ENCODE assay signal across 19 cellular contexts in the genomic region with DNA sequence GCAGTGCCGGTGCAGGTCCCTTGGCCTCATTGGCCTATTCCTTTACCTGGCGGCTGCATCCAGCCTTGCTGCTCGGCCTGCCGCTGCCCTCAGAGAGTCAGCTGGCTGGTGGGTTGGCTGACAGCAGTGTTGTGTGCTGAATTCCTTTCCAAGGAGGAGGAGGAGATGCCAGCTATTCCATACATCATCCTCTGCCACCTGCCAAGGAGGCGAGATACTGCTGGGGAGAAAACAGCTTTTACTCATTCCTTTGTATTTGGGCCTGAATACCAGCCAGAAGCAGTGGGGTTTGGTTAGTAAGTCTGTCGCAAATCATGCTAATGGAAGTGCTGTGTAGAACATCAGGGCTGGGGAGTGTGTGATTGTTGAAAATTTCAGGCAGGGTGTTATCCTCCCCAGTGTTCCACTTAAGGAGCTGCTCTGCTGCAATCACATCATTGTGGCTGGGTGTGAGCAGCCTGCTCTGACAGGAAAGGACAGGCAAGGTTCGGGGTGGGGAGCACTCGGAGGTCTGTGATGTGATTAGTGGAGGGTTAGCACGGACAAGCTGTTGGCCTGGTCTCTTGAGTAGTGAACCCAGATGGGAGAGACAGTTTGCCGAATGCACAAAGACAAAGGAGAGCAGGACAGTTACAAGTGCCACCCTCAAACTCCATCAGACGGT.
DNase-seq lines count a peak whose midpoint lies in the region; ATAC-seq, FAIRE-seq and TF ChIP-seq lines count a peak whose summit lies in the region.
"Had no signal": no experiment of that assay in that cellular context is flagged by ENCODE, and none has a peak within 500 bp of the region (broad histone marks: within the 10 kb centered on the region; RNA-seq: fewer than 3 reads in every experiment).

No MANE protein-coding gene starts in this region.

- H3K36me3 ChIP-seq in astrocyte (ENCODE audit: insufficient read depth, low read length) = no peaks in the 10 kb centered on the region
- H3K36me3 ChIP-seq: Peyer's patch, right atrium auricular region had no signal

- H3K4me3 ChIP-seq in astrocyte (ENCODE audit: insufficient read depth, low read depth, low read length) = no peak overlapping the region
- H3K4me3 ChIP-seq: Peyer's patch, right atrium auricular region had no signal

- peak overlapping the region; percentile 55 for H3K27ac Mint-ChIP-seq in astrocyte (ENCODE audit: unreplicated experiment)
- no peak overlapping the region for H3K27ac Mint-ChIP-seq in stimulated activated effector memory CD8-positive, alpha-beta T cell treated with anti-CD3 and anti-CD28 coated beads, Interleukin-12 subunit alpha, Interleukin-12 subunit beta, amount 100 ng/mL, for 72 hours
- H3K27ac Mint-ChIP-seq: activated CD4-positive, alpha-beta T cell treated with anti-CD3 and anti-CD28 coated beads for 36 hours; activated naive CD8-positive, alpha-beta T cell treated with anti-CD3 and anti-CD28 coated beads, Interleukin-2, amount 10 ng/mL, durations not matched to agents 7 days and 5 days; activated T-cell treated with anti-CD3 and anti-CD28 coated beads, Interleukin-2, amount 50 U/mL, for 24 hours had no signal

- H3K36me3 Mint-ChIP-seq in astrocyte (ENCODE audit: low read depth, unreplicated experiment) = no peaks in the 10 kb centered on the region
- no peaks in the 10 kb centered on the region for H3K36me3 Mint-ChIP-seq in stimulated activated effector memory CD8-positive, alpha-beta T cell treated with anti-CD3 and anti-CD28 coated beads, Interleukin-12 subunit alpha, Interleukin-12 subunit beta, amount 100 ng/mL, for 72 hours
- H3K36me3 Mint-ChIP-seq: activated naive CD8-positive, alpha-beta T cell treated with anti-CD3 and anti-CD28 coated beads, Interleukin-2, amount 10 ng/mL, durations not matched to agents 7 days and 5 days had no signal

- ATAC-seq in stimulated activated effector memory CD8-positive, alpha-beta T cell treated with anti-CD3 and anti-CD28 coated beads, Interleukin-12 subunit alpha, Interleukin-12 subunit beta, amount 100 ng/mL, for 72 hours = peak; percentile 8

- peaks cover 17% of the 10 kb centered on the region for H3K4me1 Mint-ChIP-seq in astrocyte (ENCODE audit: low read depth, unreplicated experiment)
- H3K4me1 Mint-ChIP-seq in stimulated activated effector memory CD8-positive, alpha-beta T cell treated with anti-CD3 and anti-CD28 coated beads, Interleukin-12 subunit alpha, Interleukin-12 subunit beta, amount 100 ng/mL, for 72 hours = peaks cover 18% of the 10 kb centered on the region

- H3K4me3 Mint-ChIP-seq in astrocyte (ENCODE audit: unreplicated experiment) = no peak overlapping the region
- no peak overlapping the region for H3K4me3 Mint-ChIP-seq in stimulated activated effector memory CD8-positive, alpha-beta T cell treated with anti-CD3 and anti-CD28 coated beads, Interleukin-12 subunit alpha, Interleukin-12 subunit beta, amount 100 ng/mL, for 72 hours
- H3K4me3 Mint-ChIP-seq: activated CD4-positive, alpha-beta T cell treated with anti-CD3 and anti-CD28 coated beads for 36 hours; activated naive CD8-positive, alpha-beta T cell treated with anti-CD3 and anti-CD28 coated beads, Interleukin-2, amount 10 ng/mL, durations not matched to agents 7 days and 5 days; activated T-cell treated with anti-CD3 and anti-CD28 coated beads, Interleukin-2, amount 50 U/mL, for 24 hours had no signal

- H3K9me3 ChIP-seq in astrocyte (ENCODE audit: insufficient read depth, low read depth, low read length) = no peaks in the 10 kb centered on the region
- H3K9me3 ChIP-seq: Peyer's patch, right atrium auricular region had no signal

- no peak overlapping the region for H3K9ac ChIP-seq in astrocyte (ENCODE audit: low read length)

- no peak for TF ChIP-seq EP300 in Ishikawa (IDR thresholded peaks at IDR 0.05; ENCODE audit: borderline replicate concordance)

- H4K20me1 ChIP-seq in astrocyte (ENCODE audit: insufficient read depth, low read length) = no peaks in the 10 kb centered on the region

- H2AFZ ChIP-seq in astrocyte (ENCODE audit: low read depth, low read length) = no peak overlapping the region

- no peak overlapping the region for H3K4me2 ChIP-seq in astrocyte (ENCODE audit: low read length)

- DNase-seq in astrocyte (ENCODE audit: low read depth) (peak; percentile 47), inferior parietal cortex (ENCODE audit: extremely low spot score) (peak; percentile 52), GM10266 (ENCODE audit: extremely low spot score) (no peak), AG08396 (ENCODE audit: low spot score) (no peak), NCI-H1436 (lab: John Stamatoyannopoulos, UW) (no peak), UCSD-AML1 (lab: John Stamatoyannopoulos, UW; ENCODE audit: unreplicated experiment) (no peak)
- no peak for DNase-seq in stimulated activated effector memory CD8-positive, alpha-beta T cell treated with anti-CD3 and anti-CD28 coated beads, Interleukin-12 subunit alpha, Interleukin-12 subunit beta, amount 100 ng/mL, for 72 hours (ENCODE audit: low spot score in 2 of 2)
- DNase-seq: activated CD4-positive, alpha-beta T cell treated with anti-CD3 and anti-CD28 coated beads for 36 hours; activated naive CD8-positive, alpha-beta T cell treated with anti-CD3 and anti-CD28 coated beads, Interleukin-2, amount 10 ng/mL, durations not matched to agents 7 days and 5 days; activated T-cell treated with anti-CD3 and anti-CD28 coated beads, Interleukin-2, amount 50 U/mL, for 24 hours; EL; H7; Peyer's patch; stimulated activated CD4-positive, alpha-beta T cell treated with anti-CD3 and anti-CD28 coated beads, Interleukin-4, amount 100 ng/mL, for 1 hour; stimulated activated naive CD4-positive, alpha-beta T cell had no signal

- H3K79me2 ChIP-seq in astrocyte (ENCODE audit: insufficient read depth, low read length) = no peaks in the 10 kb centered on the region

- TF ChIP-seq RAD21 in Ishikawa (IDR thresholded peaks at IDR 0.05; ENCODE audit: low read depth) = no peak

- peaks cover 6% of the 10 kb centered on the region for H3K27me3 ChIP-seq in astrocyte (ENCODE audit: insufficient read depth, low read length)
- H3K27me3 ChIP-seq: Peyer's patch, right atrium auricular region had no signal

- no peak for FAIRE-seq in astrocyte (lab: Jason Lieb, UNC)
- FAIRE-seq: islet of Langerhans had no signal

- no peaks in the 10 kb centered on the region for H3K9me3 Mint-ChIP-seq in astrocyte (ENCODE audit: unreplicated experiment)
- no peaks in the 10 kb centered on the region for H3K9me3 Mint-ChIP-seq in stimulated activated effector memory CD8-positive, alpha-beta T cell treated with anti-CD3 and anti-CD28 coated beads, Interleukin-12 subunit alpha, Interleukin-12 subunit beta, amount 100 ng/mL, for 72 hours
- H3K9me3 Mint-ChIP-seq: activated naive CD8-positive, alpha-beta T cell treated with anti-CD3 and anti-CD28 coated beads, Interleukin-2, amount 10 ng/mL, durations not matched to agents 7 days and 5 days; activated T-cell treated with anti-CD3 and anti-CD28 coated beads, Interleukin-2, amount 50 U/mL, for 24 hours had no signal

- H3K27ac ChIP-seq in astrocyte (ENCODE audit: low read depth, low read length) = no peak overlapping the region
- H3K27ac ChIP-seq: C4-2B, right atrium auricular region had no signal

- H3K4me1 ChIP-seq in astrocyte (ENCODE audit: insufficient read depth, low read length) = peaks cover 25% of the 10 kb centered on the region

- H3K27me3 Mint-ChIP-seq in astrocyte (ENCODE audit: low read depth, unreplicated experiment) = peaks cover 25% of the 10 kb centered on the region

- no peak for TF ChIP-seq CTCF in astrocyte (IDR thresholded peaks at IDR 0.05; ENCODE audit: insufficient read depth, low read depth, low read length)
- no peak for TF ChIP-seq CTCF in GM10266 (IDR thresholded peaks at IDR 0.05; ENCODE audit: control insufficient read depth, insufficient read depth, low read depth, missing control alignments)

TF ChIP-seq in Ishikawa, 13 proteins besides CTCF, POLR2A, EP300 and RAD21:
- TF ChIP-seq TEAD4 (IDR thresholded peaks at IDR 0.05) = 0 out of 2 replicates have a peak, but pooled peaks have one; percentile 14
- TF ChIP-seq, protein P1, sequence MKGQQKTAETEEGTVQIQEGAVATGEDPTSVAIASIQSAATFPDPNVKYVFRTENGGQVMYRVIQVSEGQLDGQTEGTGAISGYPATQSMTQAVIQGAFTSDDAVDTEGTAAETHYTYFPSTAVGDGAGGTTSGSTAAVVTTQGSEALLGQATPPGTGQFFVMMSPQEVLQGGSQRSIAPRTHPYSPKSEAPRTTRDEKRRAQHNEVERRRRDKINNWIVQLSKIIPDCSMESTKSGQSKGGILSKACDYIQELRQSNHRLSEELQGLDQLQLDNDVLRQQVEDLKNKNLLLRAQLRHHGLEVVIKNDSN (IDR thresholded peaks at IDR 0.05) = no peak
- no peak for TF ChIP-seq EGR1 (IDR thresholded peaks at IDR 0.05)
TF ChIP-seq in Ishikawa: peak in this region for 1.

Comparison
In these comparisons a context has a peak if more than half of its experiments do, and no peak if none do; other contexts are left out.
1. DNase-seq: peak in astrocyte (single experiment) and inferior parietal cortex (single experiment); none in stimulated activated effector memory CD8-positive, alpha-beta T cell treated with anti-CD3 and anti-CD28 coated beads, Interleukin-12 subunit alpha, Interleukin-12 subunit beta, amount 100 ng/mL, for 72 hours (0 of 2), GM10266 (single experiment), AG08396 (single experiment), NCI-H1436 (single experiment) and UCSD-AML1 (single experiment).